Comparison of ENCODE assay signal across 12 cellular contexts in genomic region chr2:203682688-203683130, GRCh38. TPM values are rescaled to one million over a fixed set of nuclear protein-coding genes. Genes with fewer than 3 reads are reported as not detected.
DNase-seq lines count a peak whose midpoint lies in the region; ATAC-seq and TF ChIP-seq lines count a peak whose summit lies in the region.
"Had no signal": no experiment of that assay in that cellular context is flagged by ENCODE, and none has a peak within 500 bp of the region (broad histone marks: within the 10 kb centered on the region; RNA-seq: fewer than 3 reads in every experiment).

No MANE protein-coding gene starts in this region.

- TF ChIP-seq POLR2A in adrenal gland (IDR thresholded peaks at IDR 0.05) (no peak), sigmoid colon (IDR thresholded peaks at IDR 0.05) (no peak)

- no peaks in the 10 kb centered on the region for H3K9me3 Mint-ChIP-seq in GM23338
- H3K9me3 Mint-ChIP-seq in T-cell: no peaks in the 10 kb centered on the region

- H3K27ac Mint-ChIP-seq in GM23338 (no peak overlapping the region), T-cell (no peak overlapping the region)

- H3K4me1 ChIP-seq in adrenal gland (replicated peaks in 1 of 2) (peaks cover 0 to 66% of the 10 kb centered on the region in 2 donors), sigmoid colon (peaks cover 0 to 33% (median 26%) of the 10 kb centered on the region in 4 donors), GM23338 (ENCODE audit: insufficient read depth) (no peaks in the 10 kb centered on the region)
- H3K4me1 ChIP-seq: HAP-1 had no signal

- H3K9me3 ChIP-seq in adrenal gland (replicated peaks in 1 of 3): no peaks in the 10 kb centered on the region
- H3K9me3 ChIP-seq in sigmoid colon: no peaks in the 10 kb centered on the region
- H3K9me3 ChIP-seq: HAP-1, pancreas had no signal

- H3K4me3 ChIP-seq in adrenal gland (no peak overlapping the region), sigmoid colon (no peak overlapping the region), GM23338 (no peak overlapping the region)
- H3K4me3 ChIP-seq: HAP-1, pancreas had no signal

- peak; percentile 55 for DNase-seq in GM04503 (ENCODE audit: low read depth)
- DNase-seq in adrenal gland: peak in 4 of 7 donors; percentile 25 to 32 (median 30)
- peak; percentile 62 for DNase-seq in foreskin melanocyte
- DNase-seq in sigmoid colon: no peak
- DNase-seq in GM23338 (ENCODE audit: low spot score): no peak
- no peak for DNase-seq in dedifferentiated amniotic fluid mesenchymal stem cell (ENCODE audit: extremely low spot score)
- DNase-seq in T-cell: no peak
- DNase-seq: activated CD4-positive, alpha-beta T cell treated with anti-CD3 and anti-CD28 coated beads, Interleukin-2, amount 50 U/mL, for 4 hours; NCI-H1417 treated with DMSO at 0.1 percent for 48 hours; pancreas had no signal

- H3K79me2 ChIP-seq in GM23338 (replicated peaks; ENCODE audit: insufficient read depth): no peaks in the 10 kb centered on the region

- ATAC-seq in GM23338: no peak
- no peak for ATAC-seq in GM21619 (IDR thresholded peaks at IDR 0.05; ENCODE audit: unreplicated experiment)
- no peak for ATAC-seq in T-cell (replicated peaks in 1 of 4)

- H3K4me1 Mint-ChIP-seq in GM23338 (no peaks in the 10 kb centered on the region; the same call in 2 of the 3 replicates), T-cell (peaks cover 29 to 45% (median 33%) of the 10 kb centered on the region in 3 donors)

- H3K36me3 Mint-ChIP-seq in GM23338 (ENCODE audit: low read depth): no peaks in the 10 kb centered on the region
- peaks cover 4% of the 10 kb centered on the region for H3K36me3 Mint-ChIP-seq in T-cell

- no peak overlapping the region for H3K4me3 Mint-ChIP-seq in GM23338
- no peak overlapping the region for H3K4me3 Mint-ChIP-seq in T-cell

- TF ChIP-seq CTCF in adrenal gland (IDR thresholded peaks at IDR 0.05) (no peak), sigmoid colon (IDR thresholded peaks at IDR 0.05) (no peak), GM23338 (conservative IDR thresholded peaks at IDR 0.05; ENCODE audit: low read depth in 2 of 2) (no peak)

- H3K27me3 ChIP-seq in adrenal gland: no peaks in the 10 kb centered on the region
- no peaks in the 10 kb centered on the region for H3K27me3 ChIP-seq in sigmoid colon
- no peaks in the 10 kb centered on the region for H3K27me3 ChIP-seq in GM23338 (ENCODE audit: insufficient read depth)
- H3K27me3 ChIP-seq: pancreas had no signal

- peaks cover 3% of the 10 kb centered on the region for H3K27me3 Mint-ChIP-seq in GM23338 (ENCODE audit: insufficient read depth, low read depth, poor library complexity)
- no peaks in the 10 kb centered on the region for H3K27me3 Mint-ChIP-seq in T-cell

- no peak overlapping the region for H3K4me2 ChIP-seq in GM23338

- H2AFZ ChIP-seq in GM23338: no peak overlapping the region

- POLR2A ChIA-PET in T-cell (lab: Charles Lee): interaction anchor here in 1 of 2 donors (0.6 kb wide), 1 partner anchor 25 kb away, joined by 3 read pairs; no protein-coding TSS in a partner anchor

- H4K20me1 ChIP-seq in GM23338 (replicated peaks; ENCODE audit: insufficient read depth): no peaks in the 10 kb centered on the region

- H3K27ac ChIP-seq in adrenal gland (peak overlapping the region in 4 of 5 donors; percentile 49 to 91 (median 68)), sigmoid colon (peak overlapping the region; percentile 26 to 76 (median 50)), GM23338 (ENCODE audit: low read depth) (no peak overlapping the region)

- no peak for TF ChIP-seq EP300 in sigmoid colon (IDR thresholded peaks at IDR 0.05)

- H3K9me2 ChIP-seq in GM23338 (ENCODE audit: insufficient read depth): peaks cover 8% of the 10 kb centered on the region

- intact Hi-C loops in adrenal gland (cut with DNase I) (no loop called here), sigmoid colon (cut with DNase I) (no loop called here)

- H3K36me3 ChIP-seq in adrenal gland (replicated peaks in 1 of 2) (no peaks in the 10 kb centered on the region), sigmoid colon (no peaks in the 10 kb centered on the region), GM23338 (ENCODE audit: insufficient read depth) (no peaks in the 10 kb centered on the region)
- H3K36me3 ChIP-seq: HAP-1, pancreas had no signal

- H3F3A ChIP-seq in GM23338 (replicated peaks; ENCODE audit: low read depth): no peaks in the 10 kb centered on the region

- CTCF ChIA-PET in T-cell (lab: Charles Lee): interaction anchor here in 1 of 2 donors (0.6 kb wide), 1 partner anchor 185 kb away, joined by 4 read pairs; no protein-coding TSS in a partner anchor

- whole genome bisulfite sequencing in adrenal gland, 4 donors: 40 to 59% (median 52%) methylated on average over 4 of the region's 4 CpGs
- 64 to 74% methylated on average over 4 of the region's 4 CpGs for WGBS in sigmoid colon, 2 donors

TF ChIP-seq in GM23338, 12 proteins besides CTCF, POLR2A, EP300 and RAD21 (continues in another document):
- TF ChIP-seq JUNB (IDR thresholded peaks at IDR 0.05; ENCODE audit: unreplicated experiment): no peak
- TF ChIP-seq ZNF331 (CRISPR knock-in tag; IDR thresholded peaks at IDR 0.05; ENCODE audit: low read depth): no peak
- no peak for TF ChIP-seq ZNF114 (CRISPR knock-in tag; IDR thresholded peaks at IDR 0.05)
- TF ChIP-seq CREB1 (CRISPR knock-in tag; IDR thresholded peaks at IDR 0.05; ENCODE audit: low read depth): no peak
- TF ChIP-seq REST (IDR thresholded peaks at IDR 0.05; ENCODE audit: unreplicated experiment): no peak
- no peak for TF ChIP-seq EZH2phosphoT487 (IDR thresholded peaks at IDR 0.05; ENCODE audit: unreplicated experiment)
- TF ChIP-seq POLR2AphosphoS5 (IDR thresholded peaks at IDR 0.05; ENCODE audit: low read depth): no peak
- TF ChIP-seq STAT1 (IDR thresholded peaks at IDR 0.05; ENCODE audit: unreplicated experiment): no peak
- TF ChIP-seq ETS1 (IDR thresholded peaks at IDR 0.05): no peak

RNA-seq across cellular contexts. Expression of gene CD28, which starts 23.7 kb away (rescaled TPM):
- total RNA-seq in adrenal gland (1 to 10 TPM in 1 of 8 donors, under 1 TPM in 6, not detected in 1; 0.14 to 1.4 (median 0.61) TPM), sigmoid colon (1 to 10 TPM in 2 of 4 donors, under 1 TPM in 2; 0.28 to 2.9 (median 0.95) TPM), T-cell (100 to 1,000 TPM; 112 to 154 (median 151) TPM)
- polyA plus RNA-seq in adrenal gland (under 1 TPM; 0.08 to 0.13 (median 0.09) TPM), sigmoid colon (1 to 10 TPM in 2 of 3 donors, under 1 TPM in 1; under 0.01 to 6.2 (median 2.5) TPM), GM23338 (2016; fragmentation: Nextera tagmentation; extraction: Ambion mirVana) (not detected in 2 replicates)
- total RNA-seq in GM23338 (2014; rRNA removed; shearing (Covaris generic)): not detected in 2 replicates

Comparison
In these comparisons a context has a peak if more than half of its experiments do, and no peak if none do; other contexts are left out.
1. DNase-seq: peak in GM04503 (single experiment), adrenal gland (4 of 7) and foreskin melanocyte (single experiment); none in sigmoid colon (single experiment), GM23338 (single experiment), dedifferentiated amniotic fluid mesenchymal stem cell (single experiment) and T-cell (0 of 34).
2. RNA of gene CD28, which starts 23.7 kb away (total RNA-seq): 112 to 154 TPM in T-cell; 0.28 to 2.9 TPM in sigmoid colon, 0.14 to 1.4 TPM in adrenal gland and not detected in GM23338; every median in the first group is over 10 times any median in the second.